8 cellular contexts compared by ENCODE assay signal in the genomic region with DNA sequence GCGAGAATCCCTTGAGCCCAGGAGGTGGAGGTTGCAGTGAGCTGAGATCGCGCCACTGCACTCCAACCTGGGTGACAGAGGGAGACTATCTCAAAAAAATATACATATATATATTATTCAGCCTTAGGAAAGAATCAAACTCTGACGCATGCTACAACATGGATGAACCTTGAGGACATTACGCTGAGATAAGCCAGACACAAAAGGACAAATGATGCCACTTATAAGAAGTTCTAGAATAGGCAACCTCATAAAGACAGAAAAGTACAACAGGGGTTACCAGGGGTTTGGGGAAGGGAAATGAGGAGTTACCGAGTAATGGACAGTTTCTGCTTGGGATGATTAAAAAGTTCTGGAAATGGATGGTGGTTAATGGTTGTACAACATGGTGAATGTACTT. TPM values are rescaled to one million over a fixed set of nuclear protein-coding genes. Genes with fewer than 3 reads are reported as not detected.
DNase-seq lines count a peak whose midpoint lies in the region; ATAC-seq and TF ChIP-seq lines count a peak whose summit lies in the region.

No MANE protein-coding gene starts in this region.

- TF ChIP-seq CTCF in left ventricle myocardium inferior (IDR thresholded peaks at IDR 0.05; ENCODE audit: borderline replicate concordance) (no peak), breast epithelium (IDR thresholded peaks at IDR 0.05) (no peak), mesothelial cell of epicardium (IDR thresholded peaks at IDR 0.05; ENCODE audit: unreplicated experiment) (no peak)

- no peak for ATAC-seq in Right ventricle myocardium inferior
- no peak for ATAC-seq in aorta (ENCODE audit: low FRiP score)
- ATAC-seq in HG03439 (IDR thresholded peaks at IDR 0.05; ENCODE audit: unreplicated experiment): no peak

- H3K4me1 ChIP-seq in left ventricle myocardium inferior (peaks cover 45% of the 10 kb centered on the region), breast epithelium (peaks cover 0 to 12% of the 10 kb centered on the region in 2 donors), aorta (ENCODE audit: control insufficient read depth in 1 of 2, insufficient read depth in 2 of 2, low read length in 2 of 2) (no peaks in the 10 kb centered on the region)

- H3K9me3 Mint-ChIP-seq in mesothelial cell of epicardium: no peaks in the 10 kb centered on the region

- peaks cover 13% of the 10 kb centered on the region for H3K36me3 Mint-ChIP-seq in mesothelial cell of epicardium

- H3K4me1 Mint-ChIP-seq in mesothelial cell of epicardium: peaks cover 36% of the 10 kb centered on the region

- WGBS in aorta, 2 donors: 51 to 61% methylated on average over 6 of the region's 6 CpGs

- H3K36me3 ChIP-seq in left ventricle myocardium inferior: peaks cover 40% of the 10 kb centered on the region
- H3K36me3 ChIP-seq in breast epithelium: peaks cover 5% of the 10 kb centered on the region
- H3K36me3 ChIP-seq in aorta (ENCODE audit: control insufficient read depth in 1 of 2, insufficient read depth in 2 of 2, low read length in 1 of 2): peaks cover 3 to 4% of the 10 kb centered on the region in 2 donors

- no peaks in the 10 kb centered on the region for H3K27me3 Mint-ChIP-seq in mesothelial cell of epicardium (ENCODE audit: low read depth)

- intact Hi-C loops in left ventricle myocardium inferior (cut with micrococcal nuclease) (no loop called here), Right ventricle myocardium inferior (cut with DNase I) (loop anchor here (2.0 kb wide), 1 partner anchor 60 kb away; a partner anchor contains a TSS), breast epithelium (cut with DNase I; ENCODE audit: low total_unique reads) (no loop called here), aorta (cut with DNase I) (loop anchor here (5.0 to 10.0 kb wide), 2 partner anchors 59 to 102 kb away; a partner anchor contains a TSS)

- H3K9me3 ChIP-seq in left ventricle myocardium inferior (replicated peaks): no peaks in the 10 kb centered on the region
- H3K9me3 ChIP-seq in breast epithelium: no peaks in the 10 kb centered on the region
- no peaks in the 10 kb centered on the region for H3K9me3 ChIP-seq in aorta (ENCODE audit: control insufficient read depth, low read length)

- H3K27ac Mint-ChIP-seq in mesothelial cell of epicardium: peak overlapping the region; percentile 99

- no peak for TF ChIP-seq POLR2A in breast epithelium (IDR thresholded peaks at IDR 0.05)

- H3K27me3 ChIP-seq in left ventricle myocardium inferior (ENCODE audit: low read depth) (no peaks in the 10 kb centered on the region), breast epithelium (no peaks in the 10 kb centered on the region), aorta (ENCODE audit: control insufficient read depth in 1 of 2, insufficient read depth in 2 of 2, low read length in 1 of 2) (no peaks in the 10 kb centered on the region)

- peak overlapping the region; percentile 97 for H3K27ac ChIP-seq in left ventricle myocardium inferior (replicated peaks)
- peak overlapping the region; percentile 84 to 91 for H3K27ac ChIP-seq in breast epithelium
- H3K27ac ChIP-seq in aorta (ENCODE audit: low read depth in 1 of 2, low read length in 2 of 2): no peak overlapping the region

- H3K4me3 ChIP-seq in left ventricle myocardium inferior (peak overlapping the region; percentile 84), breast epithelium (peak overlapping the region; percentile 75 to 87 (median 78)), aorta (ENCODE audit: low read length in 2 of 2) (peak overlapping the region; percentile 32 to 55)

- DNase-seq in left ventricle myocardium inferior (no peak), Right ventricle myocardium inferior (ENCODE audit: missing footprints) (no peak), breast epithelium (ENCODE audit: low spot score in 2 of 2) (no peak), mesothelial cell of epicardium (ENCODE audit: low spot score in 2 of 2, unreplicated experiment in 2 of 2) (no peak), aorta (no peak), GF-D8 (lab: John Stamatoyannopoulos, UW) (no peak)
- no peak for DNase-seq in activated CD4-positive, CD25-positive, alpha-beta regulatory T cell treated with anti-CD3 and anti-CD28 coated beads, Interleukin-2, amount 50 U/mL, for 72 hours

- peak overlapping the region; percentile 91 for H3K4me3 Mint-ChIP-seq in mesothelial cell of epicardium

RNA-seq across cellular contexts. Expression of a gene that starts 0.7 kb away (rescaled TPM):
- total RNA-seq in left ventricle myocardium inferior (195 TPM), Right ventricle myocardium inferior (206 TPM), breast epithelium (10 to 100 TPM; 56.0 to 68.2 (median 57.1) TPM), mesothelial cell of epicardium (63.1 to 69.4 TPM (median 64.4 TPM) in 3 replicates), aorta (10 to 100 TPM; 49.0 to 49.9 TPM)
- polyA plus RNA-seq in aorta: 10 to 100 TPM; 68.4 to 72.7 TPM

RNA-seq across cellular contexts. Expression of a gene that starts 59.0 kb away (rescaled TPM):
- total RNA-seq in left ventricle myocardium inferior (6.2 TPM), Right ventricle myocardium inferior (11.3 TPM), breast epithelium (10 to 100 TPM; 15.4 to 30.7 (median 16.3) TPM), mesothelial cell of epicardium (10.5 to 13.1 TPM (median 11.3 TPM) in 3 replicates), aorta (10 to 100 TPM in 1 of 2 donors, 1 to 10 TPM in 1; 7.9 to 12.8 TPM)
- polyA plus RNA-seq in aorta: 10 to 100 TPM in 1 of 2 donors, 1 to 10 TPM in 1; 5.9 to 16.5 TPM

Comparison
In these comparisons a context has a peak if more than half of its experiments do, and no peak if none do; other contexts are left out.
1. intact Hi-C loops: an anchor here in Right ventricle myocardium inferior (2.0 kb wide) and aorta (5.0 to 10.0 kb wide); none called in left ventricle myocardium inferior and breast epithelium.
2. H3K27ac ChIP-seq: peak in left ventricle myocardium inferior (single experiment) and breast epithelium (2 of 2); none in aorta (0 of 2).
3. Peak in every context shown above with its lines, with median percentiles within 50 percentile points of each other: H3K4me3 ChIP-seq.